Comparison of ENCODE assay signal across 8 cellular contexts in the genomic region with DNA sequence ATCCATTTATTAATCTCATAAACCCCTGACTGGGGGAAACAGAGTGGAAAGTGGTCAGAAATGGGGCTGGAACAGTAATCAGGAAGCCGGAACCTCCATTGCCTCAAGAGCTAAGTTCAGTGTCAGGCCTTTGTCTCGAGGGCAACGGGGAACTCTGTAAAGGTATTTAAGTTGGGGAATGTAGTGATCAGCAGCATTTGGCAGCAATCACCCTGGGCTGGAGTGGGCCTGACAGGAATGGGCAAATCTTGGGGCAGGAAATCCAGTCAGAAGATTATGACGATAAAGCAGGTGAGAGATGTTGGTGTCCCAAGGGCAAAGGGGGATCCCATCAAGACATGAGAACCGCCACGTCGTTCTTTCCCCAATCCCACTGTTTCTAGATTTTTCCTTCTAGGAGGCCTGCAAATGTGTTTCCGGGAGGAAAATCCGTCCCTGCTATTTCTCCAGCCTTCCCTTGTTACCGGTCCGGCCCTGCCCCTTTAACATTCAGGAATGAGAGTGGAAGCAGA.
DNase-seq lines count a peak whose midpoint lies in the region; ATAC-seq and TF ChIP-seq lines count a peak whose summit lies in the region.

No MANE protein-coding gene starts in this region.

- no peaks in the 10 kb centered on the region for H3K36me3 ChIP-seq in PC-3 (ENCODE audit: low read depth, low read length)

- no peak for TF ChIP-seq CTCF in GM12875 (IDR thresholded peaks at IDR 0.05; ENCODE audit: borderline replicate concordance, insufficient read depth, low read depth, low read length)
- TF ChIP-seq CTCF in PC-3 (conservative IDR thresholded peaks at IDR 0.05; ENCODE audit: low read depth, low read length) = no peak

- no peaks in the 10 kb centered on the region for H3K9me2 ChIP-seq in PC-3 (replicated peaks; ENCODE audit: low read length)

- no peaks in the 10 kb centered on the region for H3K36me3 Mint-ChIP-seq in naive thymus-derived CD8-positive, alpha-beta T cell

- peak overlapping the region; percentile 83 for H3K9ac ChIP-seq in PC-3 (ENCODE audit: low read length)

- peaks cover 0 to 3% (median under 1%) of the 10 kb centered on the region in 5 donors for H3K27me3 Mint-ChIP-seq in naive thymus-derived CD8-positive, alpha-beta T cell

- peak overlapping the region; percentile 76 for H3K4me2 ChIP-seq in PC-3 (ENCODE audit: low read length)

- CTCF ChIA-PET in PC-3 (lab: Charles Lee) = interaction anchor here (0.7 to 1.0 kb wide), 2 partner anchors 14 to 295 kb away, joined by 3 to 6 read pairs; no protein-coding TSS in a partner anchor

- H3K4me1 ChIP-seq in PC-3 (ENCODE audit: insufficient read depth, low read length) = peaks cover 36% of the 10 kb centered on the region

- BruUV-seq in PC-3 (replicated peaks; lab: Mats Ljungman, UMichigan) = TSS peak; percentile 93

- peaks cover 0 to 26% (median 15%) of the 10 kb centered on the region in 4 donors for H3K4me1 Mint-ChIP-seq in naive thymus-derived CD8-positive, alpha-beta T cell

- peak overlapping the region; percentile 71 for H2AFZ ChIP-seq in PC-3 (ENCODE audit: low read length)

- H4K20me1 ChIP-seq in PC-3 (ENCODE audit: low read length) = no peaks in the 10 kb centered on the region

- no peaks in the 10 kb centered on the region for H3K9me3 Mint-ChIP-seq in naive thymus-derived CD8-positive, alpha-beta T cell

- ATAC-seq in PC-3 (no peak), HG02870 (IDR thresholded peaks at IDR 0.05; ENCODE audit: unreplicated experiment) (no peak), GM19467 (IDR thresholded peaks at IDR 0.05; ENCODE audit: unreplicated experiment) (no peak), HG02970 (IDR thresholded peaks at IDR 0.05; ENCODE audit: low FRiP score, unreplicated experiment) (no peak)
- ATAC-seq in naive thymus-derived CD8-positive, alpha-beta T cell = no peak

- intact Hi-C loops in PC-3 (cut with micrococcal nuclease) = loop anchor here (5.0 kb wide), 1 partner anchor 89 kb away; no protein-coding TSS in a partner anchor

- H3F3A ChIP-seq in PC-3 (ENCODE audit: low read length, unreplicated experiment) = no peaks in the 10 kb centered on the region

- no peaks in the 10 kb centered on the region for H3K27me3 ChIP-seq in PC-3 (ENCODE audit: low read length)

- H3K4me3 Mint-ChIP-seq in naive thymus-derived CD8-positive, alpha-beta T cell = peak overlapping the region; percentile 82 to 96 (median 86)

- H3K9me3 ChIP-seq in PC-3 (ENCODE audit: low read length) = no peaks in the 10 kb centered on the region

- POLR2A ChIA-PET in PC-3 (lab: Charles Lee; ENCODE audit: unreplicated experiment) = interaction anchor here (0.6 to 0.9 kb wide), 6 partner anchors 17 to 296 kb away, joined by 3 to 27 read pairs (median 6); no protein-coding TSS in a partner anchor
- POLR2A ChIA-PET in naive thymus-derived CD8-positive, alpha-beta T cell (lab: Charles Lee) = interaction anchor here (1.1 to 1.9 kb wide), 3 partner anchors 25 to 435 kb away, joined by 3 to 11 read pairs (median 5); partner anchors contain the start of gene TSC22D1

- H3K27ac Mint-ChIP-seq in naive thymus-derived CD8-positive, alpha-beta T cell = peak overlapping the region; percentile 68 to 96 (median 90)

- peak overlapping the region; percentile 84 for H3K27ac ChIP-seq in PC-3 (ENCODE audit: low read length)

- H3K4me3 ChIP-seq in GM12875 (ENCODE audit: low read depth, low read length) (peak overlapping the region; percentile 87), PC-3 (ENCODE audit: low read length) (peak overlapping the region; percentile 48; the same call in 1 of the 2 replicates)

- no peaks in the 10 kb centered on the region for H3K79me2 ChIP-seq in PC-3 (ENCODE audit: low read length)

- DNase-seq in PC-3 = no peak
- DNase-seq in dermis blood vessel endothelial cell = peak; percentile 50
- DNase-seq in naive thymus-derived CD8-positive, alpha-beta T cell = peak in 1 of 10 donors; percentile 2
- no peak for DNase-seq in SKM-1 (lab: John Stamatoyannopoulos, UW; ENCODE audit: unreplicated experiment)
